Comparison of ENCODE assay signal across 23 cellular contexts in the genomic region with DNA sequence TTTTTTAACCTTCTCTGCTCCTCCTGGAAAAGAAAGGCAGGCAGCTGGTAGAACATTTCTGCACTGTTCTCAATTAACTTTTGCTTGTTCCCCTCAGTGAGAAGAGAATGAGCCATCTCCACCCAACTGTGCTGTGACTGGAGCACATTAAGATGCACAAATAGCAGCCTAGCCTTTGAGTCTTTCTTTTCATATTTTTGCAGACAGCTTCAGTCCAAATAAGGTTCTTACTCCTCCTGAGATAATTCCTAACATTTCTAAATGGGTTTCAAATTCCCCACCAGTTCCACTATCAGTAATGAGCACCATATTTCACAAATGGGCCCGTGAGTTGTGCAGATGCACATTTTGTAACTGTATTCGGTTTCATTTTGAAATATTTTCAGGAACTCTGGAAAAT.
"Had no signal": no experiment of that assay in that cellular context is flagged by ENCODE, and none has a peak within 500 bp of the region (broad histone marks: within the 10 kb centered on the region; RNA-seq: fewer than 3 reads in every experiment).

No MANE protein-coding gene starts in this region.

- H3K4me1 Mint-ChIP-seq: WTC11 had no signal

- H3K27ac Mint-ChIP-seq: activated CD4-positive, alpha-beta T cell treated with anti-CD3 and anti-CD28 coated beads for 36 hours; activated naive CD8-positive, alpha-beta T cell treated with anti-CD3 and anti-CD28 coated beads for 36 hours; activated T-helper 2 cell treated with anti-CD3 and anti-CD28 coated beads, Interferon-gamma antibody, Interleukin-2, Interleukin-4, amounts not matched to agents 10 μg/mL and 5 μg/mL and 100 μg/mL, durations not matched to agents 14 hours and 24 hours and 36 hours; endodermal cell; naive thymus-derived CD4-positive, alpha-beta T cell; WTC11 had no signal

- H3K27me3 ChIP-seq: colonic mucosa, esophagus squamous epithelium, spleen, testis, uterus had no signal

- H3K27ac ChIP-seq: colonic mucosa, esophagus squamous epithelium, spleen, testis had no signal

- H3K9me3 Mint-ChIP-seq: activated naive CD8-positive, alpha-beta T cell treated with anti-CD3 and anti-CD28 coated beads for 36 hours; activated T-cell treated with anti-CD3 and anti-CD28 coated beads, Interleukin-2, amount 50 U/mL, for 4 hours; activated T-helper 2 cell treated with anti-CD3 and anti-CD28 coated beads, Interferon-gamma antibody, Interleukin-2, Interleukin-4, amounts not matched to agents 10 μg/mL and 5 μg/mL and 100 μg/mL, durations not matched to agents 14 hours and 24 hours and 36 hours; endodermal cell; WTC11 had no signal

- H3K27me3 Mint-ChIP-seq: activated CD4-positive, alpha-beta T cell treated with anti-CD3 and anti-CD28 coated beads for 36 hours had no signal

- H3K36me3 Mint-ChIP-seq: activated naive CD8-positive, alpha-beta T cell treated with anti-CD3 and anti-CD28 coated beads for 36 hours; naive thymus-derived CD4-positive, alpha-beta T cell; WTC11 had no signal

- H3K4me1 ChIP-seq: colonic mucosa, esophagus squamous epithelium, spleen, testis, uterus had no signal

- H3K9me3 ChIP-seq: colonic mucosa, esophagus squamous epithelium, spleen, testis, uterus had no signal

- H3K4me3 ChIP-seq: colonic mucosa, esophagus squamous epithelium, lung, spleen, testis, uterus had no signal

- ATAC-seq: activated CD4-positive, alpha-beta T cell treated with anti-CD3 and anti-CD28 coated beads for 36 hours; activated T-cell treated with anti-CD3 and anti-CD28 coated beads, Interleukin-2, amount 50 U/mL, for 4 hours; left lobe of liver; naive thymus-derived CD4-positive, alpha-beta T cell; WTC11 had no signal

- DNase-seq: activated CD4-positive, alpha-beta T cell treated with anti-CD3 and anti-CD28 coated beads for 36 hours; activated CD4-positive, alpha-beta T cell treated with anti-CD3 and anti-CD28 coated beads, Interleukin-2, amount 50 U/mL, for 4 hours; activated CD8-positive, alpha-beta memory T cell treated with anti-CD3 and anti-CD28 coated beads for 24 hours; activated CD8-positive, alpha-beta memory T cell treated with anti-CD3 and anti-CD28 coated beads, Interleukin-2, amount 50 U/mL, for 4 hours; activated naive CD4-positive, alpha-beta T cell; activated naive CD8-positive, alpha-beta T cell treated with anti-CD3 and anti-CD28 coated beads for 36 hours; activated T-cell treated with anti-CD3 and anti-CD28 coated beads, Interleukin-2, amount 50 U/mL, for 4 hours; amniotic stem cell; colonic mucosa; endodermal cell; esophagus squamous epithelium; foreskin melanocyte; naive thymus-derived CD4-positive, alpha-beta T cell; spleen; stimulated activated CD4-positive, alpha-beta T cell treated with anti-CD3 and anti-CD28 coated beads, Interleukin-4, amount 100 ng/mL, for 1 hour; stimulated activated naive CD4-positive, alpha-beta T cell; testis; trophoblast cell; uterus had no signal

- H3K36me3 ChIP-seq: colonic mucosa, esophagus squamous epithelium, spleen, uterus had no signal

- H3K4me3 Mint-ChIP-seq: activated CD4-positive, alpha-beta T cell treated with anti-CD3 and anti-CD28 coated beads for 36 hours; activated naive CD8-positive, alpha-beta T cell treated with anti-CD3 and anti-CD28 coated beads for 36 hours; activated T-cell treated with anti-CD3 and anti-CD28 coated beads, Interleukin-2, amount 50 U/mL, for 4 hours; endodermal cell; naive thymus-derived CD4-positive, alpha-beta T cell; WTC11 had no signal
